In genomic region chr2:2573658-2574293, GRCh38 we compare ENCODE assay signal across 13 cellular contexts.
DNase-seq lines count a peak whose midpoint lies in the region; ATAC-seq and TF ChIP-seq lines count a peak whose summit lies in the region.
"Had no signal": no experiment of that assay in that cellular context is flagged by ENCODE, and none has a peak within 500 bp of the region (broad histone marks: within the 10 kb centered on the region; RNA-seq: fewer than 3 reads in every experiment).

No MANE protein-coding gene starts in this region.

- no peak overlapping the region for H3K4me3 ChIP-seq in GM23338
- H3K4me3 ChIP-seq: hepatocyte had no signal

- H3K9me2 ChIP-seq in GM23338 (ENCODE audit: insufficient read depth): no peaks in the 10 kb centered on the region

- H3K36me3 ChIP-seq in GM23338 (ENCODE audit: insufficient read depth): no peaks in the 10 kb centered on the region

- H3K27ac ChIP-seq in GM23338 (ENCODE audit: low read depth) (no peak overlapping the region), foreskin keratinocyte (no peak overlapping the region)
- H3K27ac ChIP-seq: hepatocyte had no signal

- ATAC-seq in activated CD4-positive, alpha-beta T cell treated with anti-CD3 and anti-CD28 coated beads for 36 hours: peak; percentile 39
- ATAC-seq in GM23338 (no peak), foreskin keratinocyte (peak; percentile 62), GM18867 (IDR thresholded peaks at IDR 0.05; ENCODE audit: unreplicated experiment) (no peak)
- peak; percentile 45 for ATAC-seq in activated CD8-positive, alpha-beta T cell treated with anti-CD3 and anti-CD28 coated beads for 36 hours
- ATAC-seq: left lobe of liver, PC-3 had no signal

- CTCF ChIA-PET in activated CD4-positive, alpha-beta T cell treated with anti-CD3 and anti-CD28 coated beads for 36 hours (lab: Charles Lee): no interaction called here
- CTCF ChIA-PET in activated CD8-positive, alpha-beta T cell treated with anti-CD3 and anti-CD28 coated beads for 36 hours (lab: Charles Lee): no interaction called here

- no peaks in the 10 kb centered on the region for H3K79me2 ChIP-seq in GM23338 (replicated peaks; ENCODE audit: insufficient read depth)
- H3K79me2 ChIP-seq: hepatocyte had no signal

- intact Hi-C loops in activated CD4-positive, alpha-beta T cell treated with anti-CD3 and anti-CD28 coated beads for 36 hours (cut with DNase I, micrococcal nuclease): no loop called here
- intact Hi-C loops in activated CD8-positive, alpha-beta T cell treated with anti-CD3 and anti-CD28 coated beads for 36 hours (cut with micrococcal nuclease): no loop called here

- H3K27ac Mint-ChIP-seq in activated CD4-positive, alpha-beta T cell treated with anti-CD3 and anti-CD28 coated beads for 36 hours: no peak overlapping the region
- H3K27ac Mint-ChIP-seq in GM23338: no peak overlapping the region
- H3K27ac Mint-ChIP-seq in activated CD8-positive, alpha-beta T cell treated with anti-CD3 and anti-CD28 coated beads for 36 hours: no peak overlapping the region

- H3K9me3 Mint-ChIP-seq in activated CD4-positive, alpha-beta T cell treated with anti-CD3 and anti-CD28 coated beads for 36 hours (ENCODE audit: low read depth): no peaks in the 10 kb centered on the region
- H3K9me3 Mint-ChIP-seq in GM23338: no peaks in the 10 kb centered on the region
- no peaks in the 10 kb centered on the region for H3K9me3 Mint-ChIP-seq in activated CD8-positive, alpha-beta T cell treated with anti-CD3 and anti-CD28 coated beads for 36 hours

- TF ChIP-seq CTCF in GM23338 (conservative IDR thresholded peaks at IDR 0.05; ENCODE audit: low read depth in 2 of 2): no peak
- TF ChIP-seq CTCF in activated CD8-positive, alpha-beta T cell treated with anti-CD3 and anti-CD28 coated beads for 36 hours (IDR thresholded peaks at IDR 0.05): no peak
- no peak for TF ChIP-seq CTCF in foreskin keratinocyte (conservative IDR thresholded peaks at IDR 0.05)

- peak; percentile 46 for DNase-seq in activated CD4-positive, alpha-beta T cell treated with anti-CD3 and anti-CD28 coated beads for 36 hours
- DNase-seq in activated CD4-positive, alpha-beta T cell treated with anti-CD3 and anti-CD28 coated beads for 1 hour: no peak
- DNase-seq in GM23338 (ENCODE audit: low spot score): no peak
- peak; percentile 30 for DNase-seq in activated CD8-positive, alpha-beta T cell treated with anti-CD3 and anti-CD28 coated beads for 36 hours
- peak in 1 of 2 donors; percentile 2 for DNase-seq in foreskin keratinocyte
- DNase-seq in activated effector memory CD4-positive, alpha-beta T cell treated with anti-CD3 and anti-CD28 coated beads, Interleukin-2, amount 50 U/mL, for 16 hours: no peak
- no peak for DNase-seq in SKM-1 (lab: John Stamatoyannopoulos, UW; ENCODE audit: unreplicated experiment)
- DNase-seq: activated naive CD4-positive, alpha-beta T cell treated with Interleukin-2 at 50 U/mL for 16 hours; Calu3; PC-3 had no signal

- H3K36me3 Mint-ChIP-seq in activated CD4-positive, alpha-beta T cell treated with anti-CD3 and anti-CD28 coated beads for 36 hours (ENCODE audit: low read depth): no peaks in the 10 kb centered on the region
- H3K36me3 Mint-ChIP-seq in GM23338 (ENCODE audit: low read depth): no peaks in the 10 kb centered on the region
- no peaks in the 10 kb centered on the region for H3K36me3 Mint-ChIP-seq in activated CD8-positive, alpha-beta T cell treated with anti-CD3 and anti-CD28 coated beads for 36 hours (ENCODE audit: low read depth)

- no peaks in the 10 kb centered on the region for H3K27me3 Mint-ChIP-seq in activated CD4-positive, alpha-beta T cell treated with anti-CD3 and anti-CD28 coated beads for 36 hours
- H3K27me3 Mint-ChIP-seq in GM23338 (ENCODE audit: insufficient read depth, low read depth, poor library complexity): no peaks in the 10 kb centered on the region
- no peaks in the 10 kb centered on the region for H3K27me3 Mint-ChIP-seq in activated CD8-positive, alpha-beta T cell treated with anti-CD3 and anti-CD28 coated beads for 36 hours

- H3K27me3 ChIP-seq in GM23338 (ENCODE audit: insufficient read depth) (no peaks in the 10 kb centered on the region), foreskin keratinocyte (no peaks in the 10 kb centered on the region)
- H3K27me3 ChIP-seq: hepatocyte had no signal

- H3K4me3 Mint-ChIP-seq in activated CD4-positive, alpha-beta T cell treated with anti-CD3 and anti-CD28 coated beads for 36 hours: no peak overlapping the region
- H3K4me3 Mint-ChIP-seq in GM23338: no peak overlapping the region
- no peak overlapping the region for H3K4me3 Mint-ChIP-seq in activated CD8-positive, alpha-beta T cell treated with anti-CD3 and anti-CD28 coated beads for 36 hours

- no peaks in the 10 kb centered on the region for H3K4me1 ChIP-seq in GM23338 (ENCODE audit: insufficient read depth)
- no peaks in the 10 kb centered on the region for H3K4me1 ChIP-seq in foreskin keratinocyte

- no peak overlapping the region for H3K4me2 ChIP-seq in GM23338
- H3K4me2 ChIP-seq: hepatocyte had no signal

- H2AFZ ChIP-seq in GM23338: no peak overlapping the region
- H2AFZ ChIP-seq: hepatocyte had no signal

- POLR2A ChIA-PET in activated CD4-positive, alpha-beta T cell treated with anti-CD3 and anti-CD28 coated beads for 36 hours (lab: Charles Lee): no interaction called here
- POLR2A ChIA-PET in activated CD8-positive, alpha-beta T cell treated with anti-CD3 and anti-CD28 coated beads for 36 hours (lab: Charles Lee): no interaction called here

- no peaks in the 10 kb centered on the region for H4K20me1 ChIP-seq in GM23338 (replicated peaks; ENCODE audit: insufficient read depth)

- H3K4me1 Mint-ChIP-seq in activated CD4-positive, alpha-beta T cell treated with anti-CD3 and anti-CD28 coated beads for 36 hours: no peaks in the 10 kb centered on the region
- no peaks in the 10 kb centered on the region; the same call in 2 of the 3 replicates for H3K4me1 Mint-ChIP-seq in GM23338
- no peaks in the 10 kb centered on the region for H3K4me1 Mint-ChIP-seq in activated CD8-positive, alpha-beta T cell treated with anti-CD3 and anti-CD28 coated beads for 36 hours (ENCODE audit: low read depth)

- no peaks in the 10 kb centered on the region for H3F3A ChIP-seq in GM23338 (replicated peaks; ENCODE audit: low read depth)

TF ChIP-seq in GM23338, 12 proteins besides CTCF, POLR2A, EP300 and RAD21:
- peak; percentile 72 for TF ChIP-seq CREB1 (CRISPR knock-in tag; IDR thresholded peaks at IDR 0.05; ENCODE audit: low read depth)
- TF ChIP-seq JUNB (IDR thresholded peaks at IDR 0.05; ENCODE audit: unreplicated experiment): no peak

Comparison
In these comparisons a context has a peak if more than half of its experiments do, and no peak if none do; other contexts are left out.
1. DNase-seq: peak in activated CD4-positive, alpha-beta T cell treated with anti-CD3 and anti-CD28 coated beads for 36 hours (single experiment) and activated CD8-positive, alpha-beta T cell treated with anti-CD3 and anti-CD28 coated beads for 36 hours (single experiment); none in activated CD4-positive, alpha-beta T cell treated with anti-CD3 and anti-CD28 coated beads for 1 hour (single experiment), GM23338 (single experiment), activated effector memory CD4-positive, alpha-beta T cell treated with anti-CD3 and anti-CD28 coated beads, Interleukin-2, amount 50 U/mL, for 16 hours (single experiment) and SKM-1 (single experiment).
2. ATAC-seq: peak in activated CD4-positive, alpha-beta T cell treated with anti-CD3 and anti-CD28 coated beads for 36 hours (single experiment), activated CD8-positive, alpha-beta T cell treated with anti-CD3 and anti-CD28 coated beads for 36 hours (single experiment) and foreskin keratinocyte (single experiment); none in GM23338 (single experiment) and GM18867 (single experiment).